22 cellular contexts compared by ENCODE assay signal in the genomic region with DNA sequence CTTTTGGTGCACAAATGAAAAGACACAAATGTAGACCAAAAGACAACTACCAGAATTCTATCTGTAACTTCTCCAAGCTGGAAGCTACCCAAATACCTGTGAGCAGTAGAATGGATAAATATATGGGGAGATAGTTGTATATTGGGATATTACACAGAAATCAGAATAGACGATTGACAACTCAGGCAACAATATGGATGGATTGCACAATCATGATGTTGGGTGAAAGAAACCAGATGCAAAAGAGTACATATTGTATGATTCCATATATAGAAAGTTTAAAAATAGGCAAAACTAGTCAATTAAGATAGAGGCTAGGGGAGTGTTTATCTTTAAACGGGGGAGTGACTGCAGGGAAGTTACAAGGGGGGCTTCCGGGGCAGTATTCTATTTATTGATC.
DNase-seq lines count a peak whose midpoint lies in the region; ATAC-seq, FAIRE-seq and TF ChIP-seq lines count a peak whose summit lies in the region.
"Had no signal": no experiment of that assay in that cellular context is flagged by ENCODE, and none has a peak within 500 bp of the region (broad histone marks: within the 10 kb centered on the region; RNA-seq: fewer than 3 reads in every experiment).

No MANE protein-coding gene starts in this region.

- TF ChIP-seq CTCF in HepG2 (CRISPR knock-in tag; IDR thresholded peaks at IDR 0.05) (no peak), right lobe of liver (IDR thresholded peaks at IDR 0.05) (no peak), endodermal cell (conservative IDR thresholded peaks at IDR 0.05) (no peak), neural progenitor cell (IDR thresholded peaks at IDR 0.05) (no peak)

- no peak overlapping the region for H3K4me2 ChIP-seq in HepG2 (ENCODE audit: low read depth, low read length)
- peak overlapping the region; percentile 64 for H3K4me2 ChIP-seq in neural progenitor cell
- H3K4me2 ChIP-seq: A549 had no signal

- FAIRE-seq in HepG2 (lab: Jason Lieb, UNC), result no peak
- FAIRE-seq: A549, D721Med, G401.6, GM12891, GM19239 had no signal

- H3K27ac Mint-ChIP-seq in endodermal cell, result no peak overlapping the region
- H3K27ac Mint-ChIP-seq in neural progenitor cell, result no peak overlapping the region
- no peak overlapping the region for H3K27ac Mint-ChIP-seq in activated naive CD4-positive, alpha-beta T cell treated with anti-CD3 and anti-CD28 coated beads for 36 hours
- H3K27ac Mint-ChIP-seq: B cell; CD4-positive, alpha-beta T cell; CD8-positive, alpha-beta T cell had no signal

- H3K27me3 Mint-ChIP-seq in endodermal cell (ENCODE audit: insufficient read depth) (peaks cover 27% of the 10 kb centered on the region), neural progenitor cell (ENCODE audit: insufficient read depth, low read depth) (peaks cover 12% of the 10 kb centered on the region)
- peaks cover 12% of the 10 kb centered on the region for H3K27me3 Mint-ChIP-seq in activated naive CD4-positive, alpha-beta T cell treated with anti-CD3 and anti-CD28 coated beads for 36 hours (ENCODE audit: low read depth)

- H3K4me3 Mint-ChIP-seq in endodermal cell, result no peak overlapping the region
- no peak overlapping the region for H3K4me3 Mint-ChIP-seq in neural progenitor cell
- H3K4me3 Mint-ChIP-seq in activated naive CD4-positive, alpha-beta T cell treated with anti-CD3 and anti-CD28 coated beads for 36 hours, result no peak overlapping the region
- H3K4me3 Mint-ChIP-seq: B cell; CD4-positive, alpha-beta T cell; CD8-positive, alpha-beta T cell had no signal

- no peak overlapping the region for H2AFZ ChIP-seq in HepG2 (ENCODE audit: low read length)
- no peak overlapping the region for H2AFZ ChIP-seq in neural progenitor cell (replicated peaks)

- H3K27me3 ChIP-seq in HepG2 (ENCODE audit: control insufficient read depth in 1 of 2, insufficient read depth in 2 of 2, low read length in 2 of 2), result no peaks in the 10 kb centered on the region
- no peaks in the 10 kb centered on the region for H3K27me3 ChIP-seq in right lobe of liver
- H3K27me3 ChIP-seq in endodermal cell (ENCODE audit: control insufficient read depth, insufficient read depth, low read length, poor library complexity, severe bottlenecking), result no peaks in the 10 kb centered on the region
- H3K27me3 ChIP-seq in neural progenitor cell, result peaks cover 37% of the 10 kb centered on the region

- H3K9me3 ChIP-seq in HepG2 (ENCODE audit: low read length), result peaks cover 12% of the 10 kb centered on the region
- H3K9me3 ChIP-seq in right lobe of liver, result no peaks in the 10 kb centered on the region
- no peaks in the 10 kb centered on the region for H3K9me3 ChIP-seq in endodermal cell (ENCODE audit: control insufficient read depth, low read length)
- no peaks in the 10 kb centered on the region for H3K9me3 ChIP-seq in neural progenitor cell (ENCODE audit: low read depth)

- H3K27ac ChIP-seq in HepG2 (ENCODE audit: extremely low read length, insufficient read depth, low read length) (no peak overlapping the region), right lobe of liver (no peak overlapping the region), endodermal cell (ENCODE audit: low read depth, low read length) (peak overlapping the region; percentile 72), neural progenitor cell (no peak overlapping the region), substantia nigra (ENCODE audit: low read depth, low read length, poor library complexity, severe bottlenecking) (no peak overlapping the region)
- H3K27ac ChIP-seq: 22Rv1; A549; BLaER1 treated with 17β-estradiol and CSF1 and Interleukin-3, amounts not matched to agents 10 nM and 100 nM; C4-2B had no signal

- H3K4me1 Mint-ChIP-seq in endodermal cell (peaks cover 16% of the 10 kb centered on the region), neural progenitor cell (peaks cover 58% of the 10 kb centered on the region)
- H3K4me1 Mint-ChIP-seq in activated naive CD4-positive, alpha-beta T cell treated with anti-CD3 and anti-CD28 coated beads for 36 hours (ENCODE audit: low read depth), result peaks cover 26% of the 10 kb centered on the region

- POLR2A ChIA-PET in HepG2 (lab: Yijun Ruan, JAX), result interaction anchor here (1.7 kb wide), 1 partner anchor 35 kb away, joined by 4 read pairs; no protein-coding TSS in a partner anchor

- DNase-seq in HepG2 (ENCODE audit: low spot score) (no peak), right lobe of liver (no peak), endodermal cell (no peak), neural progenitor cell (ENCODE audit: low spot score) (no peak), substantia nigra (lab: John Stamatoyannopoulos, UW) (no peak)
- no peak for DNase-seq in activated naive CD4-positive, alpha-beta T cell treated with anti-CD3 and anti-CD28 coated beads for 36 hours
- DNase-seq: AML-193; Calu3; CD4-positive, alpha-beta T cell; CD8-positive, alpha-beta T cell; DMS79 treated with DMSO at 0.1 percent for 48 hours; GF-D8 had no signal

- intact Hi-C loops in HepG2 (cut with micrococcal nuclease; ENCODE audit: unreplicated experiment), result no loop called here
- intact Hi-C loops in right lobe of liver (cut with DNase I), result no loop called here
- intact Hi-C loops in activated naive CD4-positive, alpha-beta T cell treated with anti-CD3 and anti-CD28 coated beads for 36 hours (cut with micrococcal nuclease), result loop anchor here (5.0 kb wide), 2 partner anchors 193 to 277 kb away; no protein-coding TSS in a partner anchor

- H3K4me1 ChIP-seq in HepG2 (ENCODE audit: insufficient read depth, low read length) (peaks cover 79% of the 10 kb centered on the region), right lobe of liver (no peaks in the 10 kb centered on the region), endodermal cell (ENCODE audit: control insufficient read depth, insufficient read depth, low read length) (peaks cover 9% of the 10 kb centered on the region), neural progenitor cell (peaks cover 31% of the 10 kb centered on the region)

- CTCF ChIA-PET in HepG2 (lab: Yijun Ruan, JAX; ENCODE audit: low intra/inter-chr PET ratio, low total read pairs), result no interaction called here
- CTCF ChIA-PET in activated naive CD4-positive, alpha-beta T cell treated with anti-CD3 and anti-CD28 coated beads for 36 hours (lab: Charles Lee), result no interaction called here

- in situ Hi-C loops in HepG2 (cut with HindIII; ENCODE audit: extremely low pct_ligation_motif_present, low pct_unique_long_range_greater_than_20kb), result no loop called here

- TF ChIP-seq EP300 in HepG2 (IDR thresholded peaks at IDR 0.05; ENCODE audit: low read depth in 2 of 2, low read length in 2 of 2) (no peak), HepG2 (CRISPR knock-in tag; IDR thresholded peaks at IDR 0.05; ENCODE audit: borderline replicate concordance) (no peak)

- H4K20me1 ChIP-seq in HepG2 (ENCODE audit: insufficient read depth, low read length) (no peaks in the 10 kb centered on the region), neural progenitor cell (ENCODE audit: low read depth) (no peaks in the 10 kb centered on the region)

- H3K9me3 Mint-ChIP-seq in endodermal cell, result no peaks in the 10 kb centered on the region
- peaks cover 8% of the 10 kb centered on the region for H3K9me3 Mint-ChIP-seq in neural progenitor cell
- no peaks in the 10 kb centered on the region for H3K9me3 Mint-ChIP-seq in activated naive CD4-positive, alpha-beta T cell treated with anti-CD3 and anti-CD28 coated beads for 36 hours
- H3K9me3 Mint-ChIP-seq: CD4-positive, alpha-beta T cell; CD8-positive, alpha-beta T cell had no signal

- BruUV-seq in HepG2 (replicated peaks; lab: Mats Ljungman, UMichigan), result no TSS peak

- no peak overlapping the region for H3K4me3 ChIP-seq in HepG2 (replicated peaks in 1 of 3; ENCODE audit: insufficient read depth in 1 of 3, low read depth in 2 of 3, low read length in 3 of 3)
- H3K4me3 ChIP-seq in right lobe of liver, result no peak overlapping the region
- no peak overlapping the region for H3K4me3 ChIP-seq in endodermal cell (ENCODE audit: low read length)
- no peak overlapping the region for H3K4me3 ChIP-seq in neural progenitor cell
- H3K4me3 ChIP-seq: A549; BLaER1 treated with 17β-estradiol and CSF1 and Interleukin-3, amounts not matched to agents 10 nM and 100 nM had no signal

- TF ChIP-seq RAD21 in HepG2 (CRISPR knock-in tag; IDR thresholded peaks at IDR 0.05), result no peak

- H3K79me2 ChIP-seq in HepG2 (ENCODE audit: insufficient read depth, low read length), result no peaks in the 10 kb centered on the region
- no peaks in the 10 kb centered on the region for H3K79me2 ChIP-seq in neural progenitor cell (ENCODE audit: low read depth)

- no peak for ATAC-seq in HepG2
- ATAC-seq in right lobe of liver, result no peak
- no peak for ATAC-seq in GM21381 (IDR thresholded peaks at IDR 0.05; ENCODE audit: unreplicated experiment)
- ATAC-seq: A549; CD8-positive, alpha-beta T cell had no signal

- WGBS in HepG2 (ENCODE audit: low lambda C conversion rate), result 93% methylated on average over 3 of the region's 3 CpGs
- 48% methylated on average over 3 of the region's 3 CpGs for WGBS in right lobe of liver (ENCODE audit: insufficient coverage, low coverage, low lambda C conversion rate, missing lambda C conversion rate)
- WGBS in endodermal cell (ENCODE audit: insufficient coverage in 1 of 2, insufficient read length in 1 of 2), 2 experiments, result 91 to 100% methylated on average over 3 of the region's 3 CpGs

- TF ChIP-seq POLR2A in HepG2 (IDR thresholded peaks at IDR 0.05; ENCODE audit: insufficient read depth in 1 of 2, low read depth in 2 of 2, low read length in 2 of 2), result no peak
- no peak for TF ChIP-seq POLR2A in right lobe of liver (IDR thresholded peaks at IDR 0.05)

- H3F3A ChIP-seq in neural progenitor cell (ENCODE audit: low read depth), result peaks cover 35% of the 10 kb centered on the region

- H3K36me3 Mint-ChIP-seq in endodermal cell (ENCODE audit: low read depth) (no peaks in the 10 kb centered on the region), neural progenitor cell (peaks cover 2% of the 10 kb centered on the region)
- H3K36me3 Mint-ChIP-seq in activated naive CD4-positive, alpha-beta T cell treated with anti-CD3 and anti-CD28 coated beads for 36 hours (ENCODE audit: low read depth), result no peaks in the 10 kb centered on the region
- H3K36me3 Mint-ChIP-seq: CD8-positive, alpha-beta T cell had no signal

- H3K9ac ChIP-seq in HepG2 (ENCODE audit: insufficient read depth, low read depth, low read length) (no peak overlapping the region), endodermal cell (ENCODE audit: extremely low read depth, low read length, poor library complexity, severe bottlenecking) (no peak overlapping the region), neural progenitor cell (no peak overlapping the region)
- H3K9ac ChIP-seq: BLaER1 treated with 17β-estradiol and CSF1 and Interleukin-3, amounts not matched to agents 10 nM and 100 nM had no signal

- H3K36me3 ChIP-seq in HepG2 (replicated peaks in 1 of 2; ENCODE audit: control insufficient read depth in 1 of 2, insufficient read depth in 2 of 2, low read length in 2 of 2), result no peaks in the 10 kb centered on the region
- H3K36me3 ChIP-seq in right lobe of liver, result no peaks in the 10 kb centered on the region
- H3K36me3 ChIP-seq in endodermal cell (ENCODE audit: control insufficient read depth, insufficient read depth, low read length), result no peaks in the 10 kb centered on the region
- H3K36me3 ChIP-seq in neural progenitor cell, result no peaks in the 10 kb centered on the region
- H3K36me3 ChIP-seq: BLaER1 treated with 17β-estradiol and CSF1 and Interleukin-3, amounts not matched to agents 10 nM and 100 nM had no signal

TF ChIP-seq in HepG2, 621 proteins besides CTCF, POLR2A, EP300 and RAD21 (continues in another document):
- TF ChIP-seq ARID2 (CRISPR knock-in tag; IDR thresholded peaks at IDR 0.05; ENCODE audit: borderline replicate concordance), result no peak
